Comparison of ENCODE assay signal across 12 cellular contexts in the genomic region with DNA sequence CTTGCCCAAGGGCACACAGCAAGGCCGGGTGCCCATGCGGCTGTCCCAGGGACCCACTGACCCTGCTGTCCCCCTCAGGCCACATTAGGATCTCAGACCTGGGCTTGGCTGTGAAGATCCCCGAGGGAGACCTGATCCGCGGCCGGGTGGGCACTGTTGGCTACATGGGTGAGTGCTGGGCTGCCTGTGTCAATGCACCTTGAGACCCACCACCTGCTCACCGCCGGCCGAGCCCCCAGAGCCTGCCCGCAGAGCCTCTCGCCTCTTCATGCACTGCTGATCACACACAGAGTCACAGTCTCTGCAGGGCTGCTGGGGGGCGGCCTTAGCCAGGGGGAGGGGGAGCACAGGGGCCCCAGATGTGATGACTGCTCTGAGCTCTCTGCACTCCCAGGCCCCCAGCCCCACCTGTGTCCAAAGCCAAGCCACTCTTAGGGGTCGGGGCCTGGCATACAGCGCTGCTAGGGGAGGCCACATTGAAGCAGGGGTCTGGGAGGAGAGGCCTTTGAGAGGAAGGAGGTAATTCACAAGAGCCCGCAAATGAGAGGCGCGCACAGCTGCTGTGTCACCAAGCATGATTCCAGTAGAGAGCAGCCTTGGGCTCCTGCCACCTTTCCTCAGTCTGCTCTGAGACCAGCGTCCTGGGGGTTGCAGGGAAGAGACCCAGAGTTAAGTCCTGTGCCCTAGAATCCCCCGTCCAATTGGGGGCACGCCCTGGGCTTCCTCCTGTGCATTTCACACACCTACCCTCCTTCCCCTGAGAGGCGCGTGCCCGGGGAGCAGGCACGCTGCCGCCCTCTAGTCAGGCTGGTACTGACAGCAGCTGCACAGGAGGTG.
DNase-seq lines count a peak whose midpoint lies in the region; ATAC-seq and TF ChIP-seq lines count a peak whose summit lies in the region.
"Had no signal": no experiment of that assay in that cellular context is flagged by ENCODE, and none has a peak within 500 bp of the region (broad histone marks: within the 10 kb centered on the region; RNA-seq: fewer than 3 reads in every experiment).

No MANE protein-coding gene starts in this region.

- peaks cover 15% of the 10 kb centered on the region for H3K4me1 ChIP-seq in fibroblast of lung (ENCODE audit: control insufficient read depth, extremely low read depth, insufficient read depth, low read length)

- CTCF ChIA-PET in activated CD8-positive, alpha-beta memory T cell treated with anti-CD3 and anti-CD28 coated beads, Interleukin-2, amount 10 ng/mL, durations not matched to agents 7 days and 5 days (lab: Charles Lee): interaction anchor here (1.0 to 5.0 kb wide), 3 partner anchors 47 to 243 kb away, joined by 3 to 46 read pairs (median 4); no protein-coding TSS in a partner anchor

- peak overlapping the region; percentile 75 for H3K27ac ChIP-seq in fibroblast of lung (ENCODE audit: insufficient read depth, low read length)

- H2AFZ ChIP-seq in fibroblast of lung (ENCODE audit: low read length): no peak overlapping the region

- H3K36me3 Mint-ChIP-seq in IgD-negative memory B cell: peaks cover 13% of the 10 kb centered on the region
- peaks cover 60% of the 10 kb centered on the region for H3K36me3 Mint-ChIP-seq in endothelial cell (ENCODE audit: low read depth, unreplicated experiment)
- no peaks in the 10 kb centered on the region for H3K36me3 Mint-ChIP-seq in activated T-cell treated with anti-CD3 and anti-CD28 coated beads, Interleukin-2, amount 50 U/mL, for 4 hours (ENCODE audit: insufficient read depth)
- H3K36me3 Mint-ChIP-seq in activated CD8-positive, alpha-beta memory T cell treated with anti-CD3 and anti-CD28 coated beads, Interleukin-2, amount 10 ng/mL, durations not matched to agents 7 days and 5 days: peaks cover 20% of the 10 kb centered on the region

- H3K4me3 Mint-ChIP-seq in IgD-negative memory B cell (peak overlapping the region in 2 of 4 donors; percentile 30 to 39), endothelial cell (ENCODE audit: unreplicated experiment) (no peak overlapping the region)
- no peak overlapping the region for H3K4me3 Mint-ChIP-seq in activated T-cell treated with anti-CD3 and anti-CD28 coated beads, Interleukin-2, amount 50 U/mL, for 4 hours
- no peak overlapping the region for H3K4me3 Mint-ChIP-seq in activated CD8-positive, alpha-beta memory T cell treated with anti-CD3 and anti-CD28 coated beads, Interleukin-2, amount 10 ng/mL, durations not matched to agents 7 days and 5 days
- H3K4me3 Mint-ChIP-seq: CD4-positive, CD25-positive, alpha-beta regulatory T cell had no signal

- H3K27me3 Mint-ChIP-seq in IgD-negative memory B cell (no peaks in the 10 kb centered on the region), endothelial cell (ENCODE audit: unreplicated experiment) (peaks cover 31% of the 10 kb centered on the region)
- H3K27me3 Mint-ChIP-seq in activated T-cell treated with anti-CD3 and anti-CD28 coated beads, Interleukin-2, amount 50 U/mL, for 4 hours (ENCODE audit: low read depth): no peaks in the 10 kb centered on the region
- no peaks in the 10 kb centered on the region for H3K27me3 Mint-ChIP-seq in activated CD8-positive, alpha-beta memory T cell treated with anti-CD3 and anti-CD28 coated beads, Interleukin-2, amount 10 ng/mL, durations not matched to agents 7 days and 5 days

- no peaks in the 10 kb centered on the region for H4K20me1 ChIP-seq in fibroblast of lung (ENCODE audit: control insufficient read depth, extremely low read depth, insufficient read depth, low read length)

- H3K4me3 ChIP-seq in fibroblast of lung (replicated peaks in 1 of 4; ENCODE audit: control extremely low read depth in 1 of 4, insufficient read depth in 1 of 4, low read depth in 3 of 4, low read length in 4 of 4): no peak overlapping the region

- no peak for TF ChIP-seq CTCF in fibroblast of lung (conservative IDR thresholded peaks at IDR 0.05 in 1 of 2, IDR thresholded peaks at IDR 0.05 in 1 of 2; ENCODE audit: low read depth in 1 of 2, low read length in 2 of 2)
- TF ChIP-seq CTCF in endothelial cell (IDR thresholded peaks at IDR 0.05; ENCODE audit: unreplicated experiment): no peak

- H3K9me3 Mint-ChIP-seq in IgD-negative memory B cell (no peaks in the 10 kb centered on the region), endothelial cell (ENCODE audit: unreplicated experiment) (no peaks in the 10 kb centered on the region)
- H3K9me3 Mint-ChIP-seq in activated T-cell treated with anti-CD3 and anti-CD28 coated beads, Interleukin-2, amount 50 U/mL, for 4 hours: no peaks in the 10 kb centered on the region
- H3K9me3 Mint-ChIP-seq in activated CD8-positive, alpha-beta memory T cell treated with anti-CD3 and anti-CD28 coated beads, Interleukin-2, amount 10 ng/mL, durations not matched to agents 7 days and 5 days (ENCODE audit: low read depth): no peaks in the 10 kb centered on the region
- H3K9me3 Mint-ChIP-seq: CD4-positive, CD25-positive, alpha-beta regulatory T cell had no signal

- H3K9ac ChIP-seq in fibroblast of lung (ENCODE audit: insufficient read depth, low read length): peak overlapping the region; percentile 28

- no peaks in the 10 kb centered on the region for H3K27me3 ChIP-seq in fibroblast of lung (ENCODE audit: control insufficient read depth, insufficient read depth, low read length)

- H3K4me1 Mint-ChIP-seq in IgD-negative memory B cell (peaks cover 9 to 14% (median 9%) of the 10 kb centered on the region in 3 donors), endothelial cell (ENCODE audit: unreplicated experiment) (peaks cover 9% of the 10 kb centered on the region)
- no peaks in the 10 kb centered on the region for H3K4me1 Mint-ChIP-seq in activated T-cell treated with anti-CD3 and anti-CD28 coated beads, Interleukin-2, amount 50 U/mL, for 4 hours (ENCODE audit: low read depth)
- H3K4me1 Mint-ChIP-seq in activated CD8-positive, alpha-beta memory T cell treated with anti-CD3 and anti-CD28 coated beads, Interleukin-2, amount 10 ng/mL, durations not matched to agents 7 days and 5 days: peaks cover 3% of the 10 kb centered on the region

- DNase-seq in DMS79 (lab: John Stamatoyannopoulos, UW) (peak; percentile 7), fibroblast of lung (ENCODE audit: low read depth in 2 of 2) (no peak), retina (peak; percentile 46), endothelial cell (ENCODE audit: low spot score) (no peak), pons (ENCODE audit: low spot score) (no peak)
- DNase-seq in activated T-cell treated with anti-CD3 and anti-CD28 coated beads, Interleukin-2, amount 50 U/mL, for 4 hours: no peak
- no peak for DNase-seq in activated CD8-positive, alpha-beta memory T cell treated with anti-CD3 and anti-CD28 coated beads, Interleukin-2, amount 10 ng/mL, durations not matched to agents 7 days and 5 days
- DNase-seq: activated T-cell treated with anti-CD3 and anti-CD28 coated beads for 4 hours; CD4-positive, CD25-positive, alpha-beta regulatory T cell; MV-4-11; OCI-M1 had no signal

- H3K36me3 ChIP-seq in fibroblast of lung (ENCODE audit: control insufficient read depth, insufficient read depth, low read length): peaks cover 12% of the 10 kb centered on the region

- H3K79me2 ChIP-seq in fibroblast of lung (ENCODE audit: control insufficient read depth, insufficient read depth, low read length): no peaks in the 10 kb centered on the region

- H3K9me3 ChIP-seq in fibroblast of lung (ENCODE audit: control insufficient read depth, insufficient read depth, low read depth, low read length): no peaks in the 10 kb centered on the region

- no peak for ATAC-seq in activated T-cell treated with anti-CD3 and anti-CD28 coated beads, Interleukin-2, amount 50 U/mL, for 4 hours
- ATAC-seq in activated CD8-positive, alpha-beta memory T cell treated with anti-CD3 and anti-CD28 coated beads, Interleukin-2, amount 10 ng/mL, durations not matched to agents 7 days and 5 days: no peak

- H3K27ac Mint-ChIP-seq in IgD-negative memory B cell: peak overlapping the region in 2 of 3 donors; percentile 45 to 60
- H3K27ac Mint-ChIP-seq in endothelial cell (ENCODE audit: unreplicated experiment): no peak overlapping the region
- no peak overlapping the region for H3K27ac Mint-ChIP-seq in activated CD8-positive, alpha-beta memory T cell treated with anti-CD3 and anti-CD28 coated beads, Interleukin-2, amount 10 ng/mL, durations not matched to agents 7 days and 5 days

- H3K4me2 ChIP-seq in fibroblast of lung (ENCODE audit: extremely low read depth, insufficient read depth, low read length): no peak overlapping the region

Comparison
In these comparisons a context has a peak if more than half of its experiments do, and no peak if none do; other contexts are left out.
1. DNase-seq: peak in DMS79 (single experiment) and retina (single experiment); none in fibroblast of lung (0 of 2), endothelial cell (single experiment), activated T-cell treated with anti-CD3 and anti-CD28 coated beads, Interleukin-2, amount 50 U/mL, for 4 hours (single experiment), activated CD8-positive, alpha-beta memory T cell treated with anti-CD3 and anti-CD28 coated beads, Interleukin-2, amount 10 ng/mL, durations not matched to agents 7 days and 5 days (single experiment) and pons (single experiment).
2. H3K27ac Mint-ChIP-seq: peak in IgD-negative memory B cell (2 of 3); none in endothelial cell (single experiment) and activated CD8-positive, alpha-beta memory T cell treated with anti-CD3 and anti-CD28 coated beads, Interleukin-2, amount 10 ng/mL, durations not matched to agents 7 days and 5 days (single experiment).